In the genomic region with DNA sequence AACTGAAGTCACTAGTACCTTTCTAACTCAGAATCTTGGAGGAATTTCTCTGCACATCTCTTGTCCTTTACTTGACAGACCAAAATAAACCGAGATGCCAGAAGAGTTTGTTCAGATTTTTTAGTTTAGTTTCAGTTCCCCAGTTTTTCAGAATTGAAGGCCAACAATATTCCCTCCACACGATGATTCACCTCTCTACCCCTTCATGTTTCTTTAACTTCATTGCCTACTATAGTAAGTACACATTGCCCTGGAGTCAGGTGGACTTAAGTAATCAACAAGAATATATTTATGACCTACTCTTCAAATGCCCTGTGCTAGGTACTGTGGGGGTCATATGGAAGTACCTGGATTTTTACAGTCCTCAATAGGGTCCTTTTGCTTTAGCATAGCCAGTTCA, we compare ENCODE assay signal across 1 cellular context.
TF ChIP-seq lines count a peak whose summit lies in the region.

No MANE protein-coding gene starts in this region.

TF ChIP-seq in H1, 55 proteins besides CTCF, POLR2A, EP300 and RAD21 (continued from another document):
- TF ChIP-seq TCF12 (IDR thresholded peaks at IDR 0.05; ENCODE audit: low read depth, low read length) (no peak), CEBPB (IDR thresholded peaks at IDR 0.05; ENCODE audit: low read depth, low read length) (no peak), ASH2L (IDR thresholded peaks at IDR 0.05; ENCODE audit: low read length) (no peak), GABPA (IDR thresholded peaks at IDR 0.05; ENCODE audit: borderline replicate concordance, insufficient read depth, low read length) (no peak), RBBP5 (IDR thresholded peaks at IDR 0.05; ENCODE audit: borderline replicate concordance, low read depth, low read length) (no peak), TBP (IDR thresholded peaks at IDR 0.05; ENCODE audit: low read depth, low read length) (no peak), TAF1 (IDR thresholded peaks at IDR 0.05; ENCODE audit: low read depth, low read length) (no peak), CBX8 (IDR thresholded peaks at IDR 0.05; ENCODE audit: borderline replicate concordance, low read depth, low read length) (no peak), CTBP2 (IDR thresholded peaks at IDR 0.05; ENCODE audit: borderline replicate concordance, insufficient read depth, insufficient read length, low read length) (no peak), BRCA1 (IDR thresholded peaks at IDR 0.05; ENCODE audit: low read depth, low read length) (no peak), SIX5 (IDR thresholded peaks at IDR 0.05; ENCODE audit: low read depth, low read length) (no peak)
- TF ChIP-seq, protein P1, sequence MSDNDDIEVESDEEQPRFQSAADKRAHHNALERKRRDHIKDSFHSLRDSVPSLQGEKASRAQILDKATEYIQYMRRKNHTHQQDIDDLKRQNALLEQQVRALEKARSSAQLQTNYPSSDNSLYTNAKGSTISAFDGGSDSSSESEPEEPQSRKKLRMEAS (IDR thresholded peaks at IDR 0.05) = no peak
